ENCODE assay signal across 8 cellular contexts in genomic region chr16:3106205-3106928, GRCh38. TPM values are rescaled to one million over a fixed set of nuclear protein-coding genes. Genes with fewer than 3 reads are reported as not detected.
A peak's percentile ranks its signal among the peaks of the same experiment; 100 is the strongest.
DNase-seq lines count a peak whose midpoint lies in the region; TF ChIP-seq lines count a peak whose summit lies in the region.

No MANE protein-coding gene starts in this region.

- no peak for TF ChIP-seq POLR2A in testis (IDR thresholded peaks at IDR 0.05)

- H3K27ac Mint-ChIP-seq in activated naive CD4-positive, alpha-beta T cell treated with anti-CD3 and anti-CD28 coated beads, Interleukin-2, amount 50 U/mL, for 24 hours = peak overlapping the region; percentile 91

- H3K4me3 ChIP-seq in HFF-Myc (replicated peaks; ENCODE audit: low read depth, low read length) (peak overlapping the region; percentile 61), SK-N-MC (peak overlapping the region; percentile 96), osteoblast (ENCODE audit: insufficient read depth, low read length) (peak overlapping the region; percentile 77), testis (peak overlapping the region; percentile 50 to 89)

- H3K27ac ChIP-seq in SK-N-MC = peak overlapping the region; percentile 68; the same call in 1 of the 2 replicates
- no peak overlapping the region for H3K27ac ChIP-seq in osteoblast (ENCODE audit: low read depth, low read length)
- peak overlapping the region; percentile 62 to 78 for H3K27ac ChIP-seq in testis

- H2AFZ ChIP-seq in osteoblast (ENCODE audit: low read length) = peak overlapping the region; percentile 93

- TF ChIP-seq CTCF in HFF-Myc (IDR thresholded peaks at IDR 0.05; ENCODE audit: low read depth, low read length, missing control alignments) (no peak), osteoblast (IDR thresholded peaks at IDR 0.05; ENCODE audit: extremely low read depth, low read depth, low read length) (no peak), testis (IDR thresholded peaks at IDR 0.05) (no peak)

- intact Hi-C loops in testis (cut with DNase I; ENCODE audit: low total_unique reads) = no loop called here

- H3K9me3 Mint-ChIP-seq in activated naive CD4-positive, alpha-beta T cell treated with anti-CD3 and anti-CD28 coated beads, Interleukin-2, amount 50 U/mL, for 24 hours = no peaks in the 10 kb centered on the region

- peak overlapping the region; percentile 90 for H3K4me3 Mint-ChIP-seq in activated naive CD4-positive, alpha-beta T cell treated with anti-CD3 and anti-CD28 coated beads, Interleukin-2, amount 50 U/mL, for 24 hours

- DNase-seq in GM04504 (ENCODE audit: low read depth) (peak; percentile 65), HFF-Myc (ENCODE audit: extremely low read depth, low read depth) (no peak), NCI-H1048 (lab: John Stamatoyannopoulos, UW) (peak; percentile 41), SK-N-MC (ENCODE audit: low read depth, low spot score) (no peak), glomerular visceral epithelial cell (ENCODE audit: extremely low spot score) (peak; percentile 93), osteoblast (ENCODE audit: insufficient read length, low spot score, missing footprints) (peak; percentile 99), testis (peak; percentile 94)

- H3K9me3 ChIP-seq in SK-N-MC (ENCODE audit: low read depth, low read length) (no peaks in the 10 kb centered on the region), osteoblast (ENCODE audit: low read depth, low read length) (no peaks in the 10 kb centered on the region), testis (no peaks in the 10 kb centered on the region)

- H3K9ac ChIP-seq in SK-N-MC (ENCODE audit: insufficient read length) = peak overlapping the region; percentile 96

- no peaks in the 10 kb centered on the region for H4K20me1 ChIP-seq in osteoblast (ENCODE audit: insufficient read depth, low read length)

- no peaks in the 10 kb centered on the region for H3K27me3 ChIP-seq in osteoblast (ENCODE audit: insufficient read depth, low read length)
- no peaks in the 10 kb centered on the region for H3K27me3 ChIP-seq in testis

- H3K4me1 ChIP-seq in osteoblast (ENCODE audit: insufficient read depth, low read length) (peaks cover 3% of the 10 kb centered on the region), testis (peaks cover 3% of the 10 kb centered on the region)

- H3K4me1 Mint-ChIP-seq in activated naive CD4-positive, alpha-beta T cell treated with anti-CD3 and anti-CD28 coated beads, Interleukin-2, amount 50 U/mL, for 24 hours = peaks cover 37% of the 10 kb centered on the region

- H3K36me3 ChIP-seq in SK-N-MC (ENCODE audit: insufficient read depth, low read length) (no peaks in the 10 kb centered on the region), osteoblast (ENCODE audit: insufficient read depth, low read length) (no peaks in the 10 kb centered on the region), testis (ENCODE audit: low read depth, missing control alignments) (no peaks in the 10 kb centered on the region)

- no peaks in the 10 kb centered on the region for H3K36me3 Mint-ChIP-seq in activated naive CD4-positive, alpha-beta T cell treated with anti-CD3 and anti-CD28 coated beads, Interleukin-2, amount 50 U/mL, for 24 hours

- WGBS in testis, 2 donors = 0 to 3% methylated on average over 43 to 48 of the region's 74 CpGs

- peak overlapping the region; percentile 93 for H3K4me2 ChIP-seq in osteoblast (ENCODE audit: insufficient read depth, low read length)

- H3K27me3 Mint-ChIP-seq in activated naive CD4-positive, alpha-beta T cell treated with anti-CD3 and anti-CD28 coated beads, Interleukin-2, amount 50 U/mL, for 24 hours = no peaks in the 10 kb centered on the region

- H3K79me2 ChIP-seq in osteoblast (ENCODE audit: insufficient read depth, low read length) = no peaks in the 10 kb centered on the region

RNA-seq across cellular contexts. Expression of gene ZNF205, which starts 6.0 kb away (rescaled TPM):
- total RNA-seq in osteoblast (17.4 and 17.7 TPM in 2 replicates), testis (10 to 100 TPM in 1 of 2 donors, 1 to 10 TPM in 1; 9.8 to 19.4 TPM)
- 5.5 TPM for polyA plus RNA-seq in testis (ENCODE audit: insufficient read depth, low read depth, low replicate concordance)

RNA-seq across cellular contexts. Expression of gene ZSCAN10, which starts 7.3 kb away (rescaled TPM):
- not detected in 2 replicates for total RNA-seq in osteoblast
- under 1 TPM; 0.79 to 0.93 TPM for total RNA-seq in testis
- 0.91 TPM for polyA plus RNA-seq in testis (ENCODE audit: insufficient read depth, low read depth, low replicate concordance)

RNA-seq across cellular contexts. Expression of gene ZNF213, which starts 28.5 kb away (rescaled TPM):
- total RNA-seq in osteoblast (8.0 and 9.4 TPM in 2 replicates), testis (10 to 100 TPM; 43.1 to 57.3 TPM)
- polyA plus RNA-seq in testis (ENCODE audit: insufficient read depth, low read depth, low replicate concordance) = 46.8 TPM

RNA-seq across cellular contexts. Expression of gene IL32, which starts 40.9 kb away (rescaled TPM):
- total RNA-seq in osteoblast (0.72 TPM in 1 of 2 replicates, not detected in the other), testis (10 to 100 TPM; 27.1 to 33.0 TPM)
- 62.2 TPM for polyA plus RNA-seq in testis (ENCODE audit: insufficient read depth, low read depth, low replicate concordance)

Comparison
In these comparisons a context has a peak if more than half of its experiments do, and no peak if none do; other contexts are left out.
1. DNase-seq: peak in GM04504 (single experiment), NCI-H1048 (single experiment), glomerular visceral epithelial cell (single experiment), osteoblast (single experiment) and testis (single experiment); none in HFF-Myc (single experiment) and SK-N-MC (single experiment).
2. Peak in every context shown above with its lines, with median percentiles within 50 percentile points of each other: H3K4me3 ChIP-seq.